ENCODE assay signal across 8 cellular contexts in the genomic region with DNA sequence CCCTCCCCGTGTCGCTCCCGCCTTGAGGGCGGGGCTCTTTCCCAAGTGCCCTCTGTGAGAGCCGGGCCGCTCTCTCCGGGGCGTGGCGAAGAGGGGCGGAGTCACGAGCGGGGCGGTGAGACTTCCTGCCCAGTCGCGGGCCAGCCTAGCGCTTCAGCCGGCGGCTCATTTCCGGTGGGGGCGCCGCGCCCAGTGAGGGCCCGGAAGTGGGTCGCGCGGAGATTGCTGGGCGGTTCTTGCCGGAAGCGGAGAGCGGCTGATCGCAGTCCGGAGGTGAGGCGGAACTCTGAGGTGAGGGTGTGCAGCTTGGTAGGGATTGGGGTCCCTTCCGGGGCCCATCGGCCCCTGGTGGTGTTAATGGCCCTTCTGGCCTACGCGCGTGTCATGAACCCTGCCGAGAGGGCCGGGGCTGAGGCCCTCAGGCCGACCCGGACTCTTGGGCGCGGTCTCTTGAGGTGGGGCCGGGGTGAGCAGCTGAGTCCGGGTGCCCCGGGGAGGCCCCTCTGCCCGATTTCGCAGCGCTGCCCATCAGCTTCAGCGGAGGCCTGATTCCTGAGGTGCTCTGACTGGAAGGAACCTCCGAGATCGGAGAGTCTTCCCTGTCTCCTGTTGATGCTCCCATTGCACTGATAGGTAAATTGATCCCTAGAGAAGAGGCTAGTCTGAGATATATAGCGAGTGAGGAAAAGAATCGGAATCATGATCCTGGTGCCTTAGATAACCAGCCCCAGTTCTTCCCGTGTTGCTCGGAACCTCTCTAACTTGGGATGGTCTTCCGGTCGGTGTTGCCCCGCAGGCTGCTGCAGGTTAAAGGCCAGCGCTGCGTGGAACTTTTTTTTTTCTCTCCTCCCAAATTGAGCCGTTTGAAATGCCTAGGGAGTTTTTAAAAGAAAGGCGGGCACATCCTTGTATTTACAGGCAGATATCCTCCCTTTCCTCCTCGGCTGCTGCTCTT. TPM values are rescaled to one million over a fixed set of nuclear protein-coding genes. Genes with fewer than 3 reads are reported as not detected.
DNase-seq lines count a peak whose midpoint lies in the region; ATAC-seq and TF ChIP-seq lines count a peak whose summit lies in the region.

A gene with protein sequence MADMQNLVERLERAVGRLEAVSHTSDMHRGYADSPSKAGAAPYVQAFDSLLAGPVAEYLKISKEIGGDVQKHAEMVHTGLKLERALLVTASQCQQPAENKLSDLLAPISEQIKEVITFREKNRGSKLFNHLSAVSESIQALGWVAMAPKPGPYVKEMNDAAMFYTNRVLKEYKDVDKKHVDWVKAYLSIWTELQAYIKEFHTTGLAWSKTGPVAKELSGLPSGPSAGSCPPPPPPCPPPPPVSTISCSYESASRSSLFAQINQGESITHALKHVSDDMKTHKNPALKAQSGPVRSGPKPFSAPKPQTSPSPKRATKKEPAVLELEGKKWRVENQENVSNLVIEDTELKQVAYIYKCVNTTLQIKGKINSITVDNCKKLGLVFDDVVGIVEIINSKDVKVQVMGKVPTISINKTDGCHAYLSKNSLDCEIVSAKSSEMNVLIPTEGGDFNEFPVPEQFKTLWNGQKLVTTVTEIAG (plus strand): TSS at position 219 of the 955 bp plus-strand sequence. CDS start 18,618 bp downstream, outside the sequence.

- H3K27ac ChIP-seq in testis: peak within 1 kb of the TSS; percentile 87 to 98

- no peaks in the 10 kb centered on the region for H3K27me3 ChIP-seq in testis

- peak; percentile 82 for ATAC-seq in HG02571 (IDR thresholded peaks at IDR 0.05; ENCODE audit: unreplicated experiment)
- peak; percentile 88 to 93 for ATAC-seq in activated naive CD4-positive, alpha-beta T cell treated with anti-CD3 and anti-CD28 coated beads, Interleukin-2, amount 50 U/mL, for 72 hours

- no peak for TF ChIP-seq CTCF in testis (IDR thresholded peaks at IDR 0.05)

- no peak for TF ChIP-seq POLR2A in testis (IDR thresholded peaks at IDR 0.05)

- peaks cover 48% of the 10 kb centered on the region for H3K4me1 ChIP-seq in testis

- H3K9me3 ChIP-seq in testis: no peaks in the 10 kb centered on the region

- H3K4me3 ChIP-seq in testis: peak within 1 kb of the TSS; percentile 85 to 94

- no peaks in the 10 kb centered on the region for H3K9me3 Mint-ChIP-seq in activated naive CD4-positive, alpha-beta T cell treated with anti-CD3 and anti-CD28 coated beads, Interleukin-2, amount 50 U/mL, for 72 hours

- intact Hi-C loops in testis (cut with DNase I; ENCODE audit: low total_unique reads): no loop called here

- peak within 1 kb of the TSS; percentile 98 for H3K27ac Mint-ChIP-seq in activated naive CD4-positive, alpha-beta T cell treated with anti-CD3 and anti-CD28 coated beads, Interleukin-2, amount 50 U/mL, for 72 hours

- peak; percentile 98 for DNase-seq in GM04504 (ENCODE audit: low read depth)
- peak; percentile 96 for DNase-seq in NCI-H1048 (lab: John Stamatoyannopoulos, UW)
- DNase-seq in SKM-1 (lab: John Stamatoyannopoulos, UW; ENCODE audit: unreplicated experiment): peak; percentile 90
- peak; percentile 100 for DNase-seq in activated naive CD4-positive, alpha-beta T cell treated with anti-CD3 and anti-CD28 coated beads, Interleukin-2, amount 50 U/mL, for 72 hours (ENCODE audit: low spot score in 2 of 2)
- peak; percentile 99 for DNase-seq in globus pallidus (ENCODE audit: low spot score)
- DNase-seq in occipital lobe (lab: John Stamatoyannopoulos, UW): peak; percentile 99
- peak; percentile 99 for DNase-seq in testis

- H3K36me3 ChIP-seq in testis (ENCODE audit: low read depth, missing control alignments): no peaks in the 10 kb centered on the region

- WGBS in testis, 2 donors: 0% methylated on average over 25 to 47 of the region's 65 CpGs

- peaks cover 35 to 67% of the 10 kb centered on the region in 2 donors for H3K36me3 Mint-ChIP-seq in activated naive CD4-positive, alpha-beta T cell treated with anti-CD3 and anti-CD28 coated beads, Interleukin-2, amount 50 U/mL, for 72 hours

RNA-seq across cellular contexts. Expression of the gene that starts here (rescaled TPM):
- 100 to 1,000 TPM; 578 to 634 TPM for total RNA-seq in activated naive CD4-positive, alpha-beta T cell treated with anti-CD3 and anti-CD28 coated beads, Interleukin-2, amount 50 U/mL, for 72 hours
- 126 TPM for total RNA-seq in occipital lobe
- total RNA-seq in testis: 100 to 1,000 TPM; 159 to 160 TPM
- polyA plus RNA-seq in testis (ENCODE audit: insufficient read depth, low read depth, low replicate concordance): 231 TPM

Comparison
In these comparisons a context has a peak if more than half of its experiments do, and no peak if none do; other contexts are left out.
1. Peak in every context shown above with its lines: DNase-seq, ATAC-seq, H3K4me3 ChIP-seq and H3K27ac ChIP-seq.